In genomic region chr18:33579868-33580205, GRCh38 we compare ENCODE assay signal across 1 cellular context.
TF ChIP-seq lines count a peak whose summit lies in the region.

No MANE protein-coding gene starts in this region.

TF ChIP-seq in SK-N-SH, 30 proteins besides CTCF, POLR2A, EP300 and RAD21 (continued from another document):
- no peak for TF ChIP-seq REST (IDR thresholded peaks at IDR 0.05; ENCODE audit: low read depth, low read length)
- TF ChIP-seq ELF1 (IDR thresholded peaks at IDR 0.05) = no peak
- no peak for TF ChIP-seq ZBTB33 (IDR thresholded peaks at IDR 0.05; ENCODE audit: borderline replicate concordance, low read depth)
- no peak for TF ChIP-seq GABPA (IDR thresholded peaks at IDR 0.05; ENCODE audit: low read depth)
- TF ChIP-seq EZH2phosphoT487 (IDR thresholded peaks at IDR 0.05; ENCODE audit: borderline replicate concordance, low read depth) = no peak
- no peak for TF ChIP-seq TCF12 (IDR thresholded peaks at IDR 0.05)
- TF ChIP-seq FOXM1 (IDR thresholded peaks at IDR 0.05; ENCODE audit: low read depth) = no peak
- TF ChIP-seq MXI1 (IDR thresholded peaks at IDR 0.05; ENCODE audit: low read depth, low read length) = no peak
- TF ChIP-seq FOSL2 (IDR thresholded peaks at IDR 0.05; ENCODE audit: borderline replicate concordance, low read depth) = no peak
- TF ChIP-seq TAF1 (IDR thresholded peaks at IDR 0.05; ENCODE audit: borderline replicate concordance, low read depth, low read length) = no peak
- TF ChIP-seq SIN3A (IDR thresholded peaks at IDR 0.05; ENCODE audit: borderline replicate concordance, low read depth, low read length) = no peak
- TF ChIP-seq POLR2AphosphoS5 (IDR thresholded peaks at IDR 0.05; ENCODE audit: low read depth, low read length) = no peak
- TF ChIP-seq PBX3 (IDR thresholded peaks at IDR 0.05) = no peak
- TF ChIP-seq NRF1 (IDR thresholded peaks at IDR 0.05; ENCODE audit: low read depth, low read length) = no peak
